8 cellular contexts compared by ENCODE assay signal in genomic region chr2:207167129-207167923, GRCh38. TPM values are rescaled to one million over a fixed set of nuclear protein-coding genes. Genes with fewer than 3 reads are reported as not detected.
DNase-seq lines count a peak whose midpoint lies in the region; ATAC-seq, FAIRE-seq and TF ChIP-seq lines count a peak whose summit lies in the region.

No MANE protein-coding gene starts in this region.

- peaks cover 33% of the 10 kb centered on the region for H3K4me1 Mint-ChIP-seq in stimulated activated naive CD8-positive, alpha-beta T cell treated with anti-CD3 and anti-CD28 coated beads, Interleukin-15, amount 100 ng/mL, for 72 hours

- H3K4me2 ChIP-seq in Karpas-422 (ENCODE audit: low read depth, low read length, poor library complexity, severe bottlenecking) (peak overlapping the region; percentile 91), keratinocyte (ENCODE audit: control insufficient read depth, extremely low read depth, insufficient read depth, low read depth, low read length) (peak overlapping the region; percentile 88)

- H3K9me3 Mint-ChIP-seq in stimulated activated naive CD8-positive, alpha-beta T cell treated with anti-CD3 and anti-CD28 coated beads, Interleukin-15, amount 100 ng/mL, for 72 hours = peaks cover 0 to 4% of the 10 kb centered on the region in 2 donors

- DNase-seq in A673 (ENCODE audit: low spot score) (no peak), Karpas-422 (no peak), amniotic epithelial cell (ENCODE audit: low read depth) (peak; percentile 74), keratinocyte (ENCODE audit: low read depth, low spot score) (no peak), DMS53 (lab: John Stamatoyannopoulos, UW) (no peak)
- DNase-seq in stimulated activated naive CD8-positive, alpha-beta T cell treated with anti-CD3 and anti-CD28 coated beads, Interleukin-15, amount 100 ng/mL, for 72 hours = no peak

- H3K4me3 ChIP-seq in A673 (ENCODE audit: low read depth, low read length, poor library complexity, severe bottlenecking) (peak overlapping the region; percentile 83), GM12875 (ENCODE audit: low read depth, low read length) (peak overlapping the region; percentile 83), Karpas-422 (ENCODE audit: low read length) (peak overlapping the region; percentile 84), keratinocyte (ENCODE audit: control insufficient read depth in 2 of 3, extremely low read depth in 1 of 3, insufficient read depth in 2 of 3, low read depth in 1 of 3, low read length in 3 of 3) (peak overlapping the region; percentile 66 to 76 (median 72))

- H4K20me1 ChIP-seq in Karpas-422 (ENCODE audit: insufficient read depth, low read depth, low read length) (0 out of 2 replicates have a peak, but pooled peaks cover 4% of the 10 kb centered on the region), keratinocyte (ENCODE audit: control insufficient read depth, extremely low read depth, insufficient read depth, low read length) (no peaks in the 10 kb centered on the region)

- H3K9ac ChIP-seq in Karpas-422 (ENCODE audit: low read length) = peak overlapping the region; percentile 97
- H3K9ac ChIP-seq in keratinocyte (ENCODE audit: control insufficient read depth, extremely low read depth, insufficient read depth, low read length) = peak overlapping the region; percentile 99

- peak overlapping the region; percentile 95 to 99 for H3K27ac Mint-ChIP-seq in stimulated activated naive CD8-positive, alpha-beta T cell treated with anti-CD3 and anti-CD28 coated beads, Interleukin-15, amount 100 ng/mL, for 72 hours

- H3K4me1 ChIP-seq in A673 (ENCODE audit: insufficient read depth, low read length, poor library complexity, severe bottlenecking) (peaks cover 16% of the 10 kb centered on the region), Karpas-422 (ENCODE audit: low read length) (peaks cover 40% of the 10 kb centered on the region), keratinocyte (ENCODE audit: control insufficient read depth, extremely low read depth, insufficient read depth, low read length) (peaks cover 18% of the 10 kb centered on the region)

- H3K27me3 ChIP-seq in A673 (replicated peaks; ENCODE audit: insufficient read depth, low read depth, low read length, poor library complexity) = no peaks in the 10 kb centered on the region
- H3K27me3 ChIP-seq in Karpas-422 (ENCODE audit: low read length) = 0 out of 2 replicates have a peak, but pooled peaks cover 2% of the 10 kb centered on the region
- no peaks in the 10 kb centered on the region for H3K27me3 ChIP-seq in keratinocyte (ENCODE audit: control insufficient read depth, extremely low read depth, insufficient read depth, low read length)

- H3K36me3 ChIP-seq in A673 (ENCODE audit: insufficient read depth, low read length, poor library complexity, severe bottlenecking) = no peaks in the 10 kb centered on the region
- no peaks in the 10 kb centered on the region for H3K36me3 ChIP-seq in Karpas-422 (ENCODE audit: insufficient read depth, low read length)
- peaks cover under 1 to 3% of the 10 kb centered on the region in 2 experiments for H3K36me3 ChIP-seq in keratinocyte (ENCODE audit: control insufficient read depth in 2 of 2, extremely low read depth in 1 of 2, insufficient read depth in 2 of 2, low read length in 2 of 2)

- CTCF ChIA-PET in A673 (lab: Charles Lee) = no interaction called here

- H3K9me1 ChIP-seq in keratinocyte (ENCODE audit: control insufficient read depth, extremely low read depth, insufficient read depth, low read length) = peaks cover 2% of the 10 kb centered on the region

- H3K4me3 Mint-ChIP-seq in stimulated activated naive CD8-positive, alpha-beta T cell treated with anti-CD3 and anti-CD28 coated beads, Interleukin-15, amount 100 ng/mL, for 72 hours = peak overlapping the region; percentile 86 to 96

- BruUV-seq in A673 (replicated peaks; lab: Mats Ljungman, UMichigan) = TSS peak; percentile 72

- no peaks in the 10 kb centered on the region for H3K9me2 ChIP-seq in Karpas-422 (replicated peaks; ENCODE audit: insufficient read depth, low read length)

- POLR2A ChIA-PET in A673 (lab: Charles Lee; ENCODE audit: low non-redundant PET) = no interaction called here

- TF ChIP-seq CTCF in A673 (conservative IDR thresholded peaks at IDR 0.05; ENCODE audit: low read depth, low read length) (no peak), GM12875 (IDR thresholded peaks at IDR 0.05; ENCODE audit: borderline replicate concordance, insufficient read depth, low read depth, low read length) (no peak), keratinocyte (optimal IDR thresholded peaks at IDR 0.05 in 1 of 3, IDR thresholded peaks at IDR 0.05 in 1 of 3, conservative IDR thresholded peaks at IDR 0.05 in 1 of 3; ENCODE audit: extremely low read depth in 1 of 3, insufficient read depth in 2 of 3, low read length in 3 of 3) (no peak)

- intact Hi-C loops in A673 (cut with micrococcal nuclease; ENCODE audit: unreplicated experiment) = loop anchor here (5.0 to 10.0 kb wide), 2 partner anchors 93 to 305 kb away; no protein-coding TSS in a partner anchor

- peak overlapping the region; percentile 100 for H3K27ac ChIP-seq in A673 (ENCODE audit: low read depth, low read length, poor library complexity, severe bottlenecking)
- H3K27ac ChIP-seq in Karpas-422 (ENCODE audit: low read length) = no peak overlapping the region
- H3K27ac ChIP-seq in keratinocyte (ENCODE audit: control insufficient read depth, insufficient read depth, low read length) = peak overlapping the region; percentile 89

- H2AFZ ChIP-seq in Karpas-422 (ENCODE audit: low read length) (peak overlapping the region; percentile 36; the same call in 1 of the 2 replicates), keratinocyte (ENCODE audit: control insufficient read depth, low read length) (peak overlapping the region; percentile 41)

- H3K9me3 ChIP-seq in A673 (ENCODE audit: low read depth, low read length, poor library complexity, severe bottlenecking) (no peaks in the 10 kb centered on the region), Karpas-422 (ENCODE audit: low read length) (no peaks in the 10 kb centered on the region), keratinocyte (ENCODE audit: control insufficient read depth, low read depth, low read length) (no peaks in the 10 kb centered on the region)

- dilution Hi-C loops in keratinocyte (cut with MboI; ENCODE audit: extremely low pct_ligation_motif_present, low sequenced_read_pairs) = no loop called here

- no peak for ATAC-seq in stimulated activated naive CD8-positive, alpha-beta T cell treated with anti-CD3 and anti-CD28 coated beads, Interleukin-15, amount 100 ng/mL, for 72 hours
- no peak for ATAC-seq in HG03025 (IDR thresholded peaks at IDR 0.05; ENCODE audit: low FRiP score, unreplicated experiment)

- no peaks in the 10 kb centered on the region for H3K27me3 Mint-ChIP-seq in stimulated activated naive CD8-positive, alpha-beta T cell treated with anti-CD3 and anti-CD28 coated beads, Interleukin-15, amount 100 ng/mL, for 72 hours

- FAIRE-seq in keratinocyte (lab: Jason Lieb, UNC) = peak; percentile 61

- H3K79me2 ChIP-seq in Karpas-422 (ENCODE audit: low read length) = no peaks in the 10 kb centered on the region
- peaks cover 33% of the 10 kb centered on the region for H3K79me2 ChIP-seq in keratinocyte (ENCODE audit: control insufficient read depth, insufficient read depth, low read length)

RNA-seq across cellular contexts. Expression of gene KLF7, which starts 1.6 kb away (rescaled TPM):
- 15.3 and 16.4 TPM in 2 replicates for total RNA-seq in A673 (2021)
- total RNA-seq in Karpas-422 (2014; rRNA removed; shearing (Covaris generic); ENCODE audit: low replicate concordance) = 6.5 and 8.8 TPM in 2 replicates
- polyA plus RNA-seq in keratinocyte = 42.5 to 44.7 TPM (median 44.0 TPM) in 3 replicates
- polyA plus RNA-seq in keratinocyte (2011; ENCODE audit: low read depth) = 20.3 TPM
- 30.4 and 30.6 TPM in 2 replicates for polyA plus RNA-seq in keratinocyte (2011; cell fraction: cytosol; rRNA removed)
- 148 and 159 TPM in 2 replicates for polyA plus RNA-seq in keratinocyte (2011; cell fraction: nucleus; rRNA removed)
- polyA plus RNA-seq in keratinocyte (2012; ENCODE audit: low replicate concordance) = 22.7 and 30.7 TPM in 2 replicates
- 130 to 189 TPM (median 170 TPM) in 3 replicates for polyA minus RNA-seq in keratinocyte
- 17.1 TPM for polyA minus RNA-seq in keratinocyte (2011; cell fraction: cytosol; rRNA and poly(A)+ RNA removed)
- 66.6 and 144 TPM in 2 replicates for polyA minus RNA-seq in keratinocyte (2011; cell fraction: nucleus; rRNA and poly(A)+ RNA removed)
